In genomic region chr4:70993181-70994068, GRCh38 we compare ENCODE assay signal across 8 cellular contexts. TPM values are rescaled to one million over a fixed set of nuclear protein-coding genes. Genes with fewer than 3 reads are reported as not detected.
DNase-seq lines count a peak whose midpoint lies in the region; ATAC-seq and TF ChIP-seq lines count a peak whose summit lies in the region.

DCK (plus strand) TSS chr4:70993649; CDS start chr4:70993836, 187 bp downstream.

- POLR2A ChIA-PET in activated CD4-positive, alpha-beta T cell treated with anti-CD3 and anti-CD28 coated beads for 36 hours (lab: Charles Lee): interaction anchor here (0.9 to 2.7 kb wide), 2 partner anchors 12 to 259 kb away, joined by 3 to 13 read pairs; no protein-coding TSS in a partner anchor

- CTCF ChIA-PET in activated CD4-positive, alpha-beta T cell treated with anti-CD3 and anti-CD28 coated beads for 36 hours (lab: Charles Lee): interaction anchor here (0.8 to 6.2 kb wide), 6 partner anchors 11 to 731 kb away, joined by 3 to 67 read pairs (median 3); no protein-coding TSS in a partner anchor

- H3K27me3 Mint-ChIP-seq in activated CD4-positive, alpha-beta T cell treated with anti-CD3 and anti-CD28 coated beads for 36 hours: no peaks in the 10 kb centered on the region

- H3K27ac ChIP-seq in cingulate gyrus (ENCODE audit: low read depth, low read length): peak within 1 kb of the TSS; percentile 88

- H3K4me1 Mint-ChIP-seq in activated CD4-positive, alpha-beta T cell treated with anti-CD3 and anti-CD28 coated beads for 36 hours: peaks cover 39% of the 10 kb centered on the region

- H3K9me3 Mint-ChIP-seq in activated CD4-positive, alpha-beta T cell treated with anti-CD3 and anti-CD28 coated beads for 36 hours (ENCODE audit: low read depth): no peaks in the 10 kb centered on the region

- peak; percentile 90 for TF ChIP-seq POLR2A in GM19099 (IDR thresholded peaks at IDR 0.05; ENCODE audit: extremely low read depth, insufficient read length, low read depth)

- intact Hi-C loops in activated CD4-positive, alpha-beta T cell treated with anti-CD3 and anti-CD28 coated beads for 36 hours (cut with DNase I, micrococcal nuclease): loop anchor here (1.0 to 5.0 kb wide), 9 partner anchors 10 to 305 kb away; partner anchors contain the start of genes GRSF1 (in 2 of the 2), MOB1B (in 2 of the 2) and UTP3 (in 2 of the 2)

- H3K27ac Mint-ChIP-seq in activated CD4-positive, alpha-beta T cell treated with anti-CD3 and anti-CD28 coated beads for 36 hours: peak within 1 kb of the TSS; percentile 92

- peak; percentile 62 for ATAC-seq in HG03378 (IDR thresholded peaks at IDR 0.05; ENCODE audit: unreplicated experiment)
- peak; percentile 86 for ATAC-seq in activated CD4-positive, alpha-beta T cell treated with anti-CD3 and anti-CD28 coated beads for 36 hours

- peak; percentile 90 for DNase-seq in Ammon's horn (ENCODE audit: low spot score)
- peak; percentile 94 for DNase-seq in NCI-H510A (lab: John Stamatoyannopoulos, UW)
- DNase-seq in activated CD4-positive, alpha-beta T cell treated with anti-CD3 and anti-CD28 coated beads for 36 hours: peak; percentile 91
- DNase-seq in kidney tubule cell (ENCODE audit: low spot score): peak; percentile 93
- DNase-seq in stimulated activated CD4-positive, alpha-beta T cell treated with anti-CD3 and anti-CD28 coated beads, Interleukin-1b, Interleukin-23, amount 100 ng/mL, for 1 hour (ENCODE audit: low read depth in 2 of 2): peak; percentile 54 to 74

- peak within 1 kb of the TSS; percentile 96 for H3K4me3 Mint-ChIP-seq in activated CD4-positive, alpha-beta T cell treated with anti-CD3 and anti-CD28 coated beads for 36 hours

- peaks cover 31% of the 10 kb centered on the region for H3K36me3 Mint-ChIP-seq in activated CD4-positive, alpha-beta T cell treated with anti-CD3 and anti-CD28 coated beads for 36 hours (ENCODE audit: low read depth)

RNA-seq across cellular contexts. Expression of gene DCK, which starts in this region (rescaled TPM):
- total RNA-seq in activated CD4-positive, alpha-beta T cell treated with anti-CD3 and anti-CD28 coated beads for 36 hours: 10 to 100 TPM; 29.2 to 34.4 TPM

Comparison
In these comparisons a context has a peak if more than half of its experiments do, and no peak if none do; other contexts are left out.
1. Peak in every context shown above with its lines: DNase-seq, ATAC-seq and H3K27ac ChIP-seq.